In the genomic region with DNA sequence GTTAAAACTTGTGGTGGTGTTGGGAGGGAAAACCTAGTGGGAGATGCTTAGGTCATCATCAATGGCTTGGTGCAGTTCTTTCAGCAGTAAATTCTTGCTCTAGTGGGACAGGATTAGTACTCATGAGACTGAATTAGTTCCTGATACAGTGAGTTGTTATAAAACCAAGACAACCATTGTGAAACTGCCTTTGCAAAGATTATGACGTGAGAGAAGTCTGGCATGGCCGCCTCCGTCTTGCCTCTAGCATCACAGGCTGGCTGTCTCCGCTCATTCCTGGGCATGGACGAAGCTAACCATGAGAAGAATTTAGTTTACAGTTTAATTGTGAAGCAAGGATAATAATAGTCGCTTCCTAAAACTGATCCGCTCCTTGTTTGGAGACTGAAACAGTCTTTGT, we compare ENCODE assay signal across 10 cellular contexts.
DNase-seq lines count a peak whose midpoint lies in the region; ATAC-seq and TF ChIP-seq lines count a peak whose summit lies in the region.
"Had no signal": no experiment of that assay in that cellular context is flagged by ENCODE, and none has a peak within 500 bp of the region (broad histone marks: within the 10 kb centered on the region; RNA-seq: fewer than 3 reads in every experiment).

No MANE protein-coding gene starts in this region.

- DNase-seq in BJ (ENCODE audit: low read depth) = peak; percentile 63
- DNase-seq in caudate nucleus (lab: John Stamatoyannopoulos, UW) = no peak
- no peak for DNase-seq in left lobe of liver (ENCODE audit: low spot score)
- no peak for DNase-seq in NCI-H1436 (lab: John Stamatoyannopoulos, UW)
- no peak for DNase-seq in NCI-H2107 treated with DMSO at 0.1 percent for 48 hours (lab: John Stamatoyannopoulos, UW; ENCODE audit: unreplicated experiment)
- no peak for DNase-seq in nucleus accumbens (lab: John Stamatoyannopoulos, UW)
- DNase-seq: CD8-positive, alpha-beta memory T cell; immature natural killer cell had no signal

- no peaks in the 10 kb centered on the region for H3K27me3 ChIP-seq in BJ (ENCODE audit: control insufficient read depth, insufficient read depth, low read length)

- POLR2A ChIA-PET in BJ (lab: Charles Lee) = no interaction called here

- H3K27ac ChIP-seq in caudate nucleus (ENCODE audit: low read depth, low read length) = peak overlapping the region; percentile 72

- TF ChIP-seq CTCF in BJ (IDR thresholded peaks at IDR 0.05; ENCODE audit: insufficient read depth, low read depth, low read length) = no peak

- ATAC-seq in GM19455 (IDR thresholded peaks at IDR 0.05; ENCODE audit: unreplicated experiment) (peak; percentile 70), HG03196 (IDR thresholded peaks at IDR 0.05; ENCODE audit: unreplicated experiment) (peak; percentile 57), left lobe of liver (no peak)

- no peak overlapping the region for H3K4me3 ChIP-seq in BJ (ENCODE audit: low read depth, low read length)

- H3K36me3 ChIP-seq in BJ (ENCODE audit: control insufficient read depth, insufficient read depth, low read length) = no peaks in the 10 kb centered on the region

- CTCF ChIA-PET in BJ (lab: Yijun Ruan, JAX) = no interaction called here
